ENCODE assay signal across 19 cellular contexts in genomic region chr16:53566568-53566967, GRCh38.
DNase-seq lines count a peak whose midpoint lies in the region; ATAC-seq and TF ChIP-seq lines count a peak whose summit lies in the region.
"Had no signal": no experiment of that assay in that cellular context is flagged by ENCODE, and none has a peak within 500 bp of the region (broad histone marks: within the 10 kb centered on the region; RNA-seq: fewer than 3 reads in every experiment).

No MANE protein-coding gene starts in this region.

- no peak overlapping the region for H3K27ac Mint-ChIP-seq in activated CD4-positive, alpha-beta T cell treated with anti-CD3 and anti-CD28 coated beads, Interleukin-2, amount 10 ng/mL, durations not matched to agents 24 days and 14 days
- H3K27ac Mint-ChIP-seq: T-cell had no signal

- TF ChIP-seq CTCF in left lung (IDR thresholded peaks at IDR 0.05) (no peak), stomach (IDR thresholded peaks at IDR 0.05) (no peak)

- 53 to 74% (median 71%) methylated on average over 4 of the region's 4 CpGs for WGBS in stomach, 5 donors

- intact Hi-C loops in left lung (cut with DNase I): no loop called here
- intact Hi-C loops in stomach (cut with DNase I; ENCODE audit: low total_unique reads): no loop called here
- intact Hi-C loops in activated CD4-positive, alpha-beta T cell treated with anti-CD3 and anti-CD28 coated beads, Interleukin-2, amount 10 ng/mL, durations not matched to agents 24 days and 14 days (cut with micrococcal nuclease): no loop called here

- no peak for TF ChIP-seq POLR2A in stomach (IDR thresholded peaks at IDR 0.05)

- no peaks in the 10 kb centered on the region for H3K4me1 Mint-ChIP-seq in activated CD4-positive, alpha-beta T cell treated with anti-CD3 and anti-CD28 coated beads, Interleukin-2, amount 10 ng/mL, durations not matched to agents 24 days and 14 days
- H3K4me1 Mint-ChIP-seq: CD14-positive monocyte, T-cell had no signal

- no peak overlapping the region for H3K4me3 Mint-ChIP-seq in activated CD4-positive, alpha-beta T cell treated with anti-CD3 and anti-CD28 coated beads, Interleukin-2, amount 10 ng/mL, durations not matched to agents 24 days and 14 days
- H3K4me3 Mint-ChIP-seq: CD14-positive monocyte, T-cell had no signal

- no peak for TF ChIP-seq EP300 in stomach (IDR thresholded peaks at IDR 0.05)

- H3K4me3 ChIP-seq in left lung (no peak overlapping the region), stomach (no peak overlapping the region)

- H3K27me3 ChIP-seq in left lung: no peaks in the 10 kb centered on the region
- no peaks in the 10 kb centered on the region for H3K27me3 ChIP-seq in stomach

- peak; percentile 35 for DNase-seq in NCI-H1105 treated with DMSO at 0.1 percent for 48 hours (lab: John Stamatoyannopoulos, UW)
- no peak for DNase-seq in NCI-H1105 (lab: John Stamatoyannopoulos, UW)
- peak; percentile 7 for DNase-seq in NCI-H128 (lab: John Stamatoyannopoulos, UW; ENCODE audit: unreplicated experiment)
- peak; percentile 11 for DNase-seq in NCI-H2227 treated with DMSO at 0.1 percent for 48 hours (lab: John Stamatoyannopoulos, UW)
- DNase-seq in left lung: no peak
- DNase-seq in NCI-H345 (lab: John Stamatoyannopoulos, UW): no peak
- DNase-seq in stomach: no peak
- no peak for DNase-seq in activated CD4-positive, alpha-beta T cell treated with anti-CD3 and anti-CD28 coated beads, Interleukin-2, amount 10 ng/mL, durations not matched to agents 24 days and 14 days
- DNase-seq: GDM1, GOT3, NCI-H1694 treated with DMSO at 0.1 percent for 48 hours, NCI-H2171 treated with DMSO at 0.1 percent for 48 hours, NCI-H510A treated with DMSO at 0.1 percent for 48 hours, NCI-H774, SHP77, T-cell had no signal

- no peaks in the 10 kb centered on the region for H3K36me3 ChIP-seq in left lung
- H3K36me3 ChIP-seq in stomach: no peaks in the 10 kb centered on the region

- H3K9me3 ChIP-seq in left lung (peaks cover 0 to 13% of the 10 kb centered on the region in 2 donors), stomach (peaks cover 0 to 12% (median 8%) of the 10 kb centered on the region in 4 donors)

- H3K27ac ChIP-seq in left lung (no peak overlapping the region), stomach (no peak overlapping the region)
- H3K27ac ChIP-seq: 22Rv1 had no signal

- H3K9me3 Mint-ChIP-seq in activated CD4-positive, alpha-beta T cell treated with anti-CD3 and anti-CD28 coated beads, Interleukin-2, amount 10 ng/mL, durations not matched to agents 24 days and 14 days: peaks cover 13% of the 10 kb centered on the region

- H3K27me3 Mint-ChIP-seq in activated CD4-positive, alpha-beta T cell treated with anti-CD3 and anti-CD28 coated beads, Interleukin-2, amount 10 ng/mL, durations not matched to agents 24 days and 14 days: peaks cover 1% of the 10 kb centered on the region

- peak; percentile 36 for ATAC-seq in left lung
- ATAC-seq: SK-N-SH treated with all-trans-retinoic acid at 6 μM for 48 hours, T-cell had no signal

- no peaks in the 10 kb centered on the region for H3K36me3 Mint-ChIP-seq in activated CD4-positive, alpha-beta T cell treated with anti-CD3 and anti-CD28 coated beads, Interleukin-2, amount 10 ng/mL, durations not matched to agents 24 days and 14 days (ENCODE audit: low read depth)
- H3K36me3 Mint-ChIP-seq: CD14-positive monocyte had no signal

- no peaks in the 10 kb centered on the region for H3K4me1 ChIP-seq in left lung
- no peaks in the 10 kb centered on the region for H3K4me1 ChIP-seq in stomach

Comparison
In these comparisons a context has a peak if more than half of its experiments do, and no peak if none do; other contexts are left out.
1. DNase-seq: peak in NCI-H1105 treated with DMSO at 0.1 percent for 48 hours (single experiment), NCI-H128 (single experiment) and NCI-H2227 treated with DMSO at 0.1 percent for 48 hours (single experiment); none in NCI-H1105 (single experiment), left lung (0 of 2), NCI-H345 (single experiment), stomach (single experiment) and activated CD4-positive, alpha-beta T cell treated with anti-CD3 and anti-CD28 coated beads, Interleukin-2, amount 10 ng/mL, durations not matched to agents 24 days and 14 days (single experiment).